In genomic region chr19:5083547-5083965, GRCh38 we compare ENCODE assay signal across 16 cellular contexts.
DNase-seq lines count a peak whose midpoint lies in the region; ATAC-seq and TF ChIP-seq lines count a peak whose summit lies in the region.
"Had no signal": no experiment of that assay in that cellular context is flagged by ENCODE, and none has a peak within 500 bp of the region (broad histone marks: within the 10 kb centered on the region; RNA-seq: fewer than 3 reads in every experiment).

No MANE protein-coding gene starts in this region.

- intact Hi-C loops in lower leg skin (cut with DNase I; ENCODE audit: low total_unique reads) (no loop called here), thyroid gland (cut with DNase I) (no loop called here)

- TF ChIP-seq POLR2A in lower leg skin (IDR thresholded peaks at IDR 0.05): no peak
- no peak for TF ChIP-seq POLR2A in thyroid gland (IDR thresholded peaks at IDR 0.05)

- no peaks in the 10 kb centered on the region for H3K27me3 ChIP-seq in NT2/D1 (ENCODE audit: insufficient read depth, insufficient read length)
- H3K27me3 ChIP-seq in smooth muscle cell (ENCODE audit: low read depth): no peaks in the 10 kb centered on the region
- no peaks in the 10 kb centered on the region for H3K27me3 ChIP-seq in thyroid gland
- H3K27me3 ChIP-seq: spleen had no signal

- H3K9me3 ChIP-seq in NT2/D1 (ENCODE audit: insufficient read depth, low read length) (no peaks in the 10 kb centered on the region), smooth muscle cell (replicated peaks; ENCODE audit: low read depth) (no peaks in the 10 kb centered on the region), thyroid gland (no peaks in the 10 kb centered on the region)
- H3K9me3 ChIP-seq: spleen had no signal

- peaks cover under 1% of the 10 kb centered on the region for H3F3A ChIP-seq in smooth muscle cell (ENCODE audit: low read depth)

- H4K20me1 ChIP-seq in smooth muscle cell (ENCODE audit: low read depth): peaks cover 97% of the 10 kb centered on the region

- peak overlapping the region; percentile 16 for H3K9ac ChIP-seq in NT2/D1 (ENCODE audit: insufficient read length, low read depth)
- H3K9ac ChIP-seq in smooth muscle cell (ENCODE audit: low read depth): no peak overlapping the region

- TF ChIP-seq CTCF in fibroblast of the aortic adventitia (IDR thresholded peaks at IDR 0.05; ENCODE audit: insufficient read depth, low read length): no peak
- no peak for TF ChIP-seq CTCF in lower leg skin (IDR thresholded peaks at IDR 0.05)
- TF ChIP-seq CTCF in smooth muscle cell (IDR thresholded peaks at IDR 0.05; ENCODE audit: borderline replicate concordance, insufficient read depth, poor library complexity, severe bottlenecking): no peak
- no peak for TF ChIP-seq CTCF in thyroid gland (IDR thresholded peaks at IDR 0.05)

- no peaks in the 10 kb centered on the region for H3K79me2 ChIP-seq in smooth muscle cell (ENCODE audit: low read depth)

- H3K4me3 ChIP-seq in NT2/D1 (ENCODE audit: insufficient read length, low read depth) (no peak overlapping the region), fibroblast of the aortic adventitia (ENCODE audit: low read depth, low read length) (no peak overlapping the region), lower leg skin (ENCODE audit: low read depth, poor library complexity, severe bottlenecking) (no peak overlapping the region), smooth muscle cell (no peak overlapping the region), thyroid gland (replicated peaks in 1 of 3) (no peak overlapping the region)
- H3K4me3 ChIP-seq: spleen had no signal

- no peak for ATAC-seq in HG02642 (IDR thresholded peaks at IDR 0.05; ENCODE audit: poor library complexity, unreplicated experiment)
- ATAC-seq: activated CD8-positive, alpha-beta memory T cell treated with anti-CD3 and anti-CD28 coated beads, Interleukin-2, amount 10 ng/mL, durations not matched to agents 7 days and 5 days; natural killer cell treated with Interleukin-12 subunit alpha and Interleukin-12 subunit beta and Interleukin-15 and Interleukin-18, amount 100 ng/mL, for 72 hours had no signal

- peaks cover 23% of the 10 kb centered on the region for H3K4me1 ChIP-seq in NT2/D1 (ENCODE audit: insufficient read depth, insufficient read length)
- H3K4me1 ChIP-seq in smooth muscle cell (ENCODE audit: low read depth): no peaks in the 10 kb centered on the region
- H3K4me1 ChIP-seq in thyroid gland: no peaks in the 10 kb centered on the region

- 74 to 77% methylated on average over 13 of the region's 13 CpGs for WGBS in lower leg skin, 2 donors
- 42% methylated on average over 13 of the region's 13 CpGs for WGBS in smooth muscle cell (ENCODE audit: low lambda C conversion rate)
- 84 to 87% methylated on average over 8 to 13 of the region's 13 CpGs for WGBS in thyroid gland, 2 donors

- H3K36me3 ChIP-seq in NT2/D1 (ENCODE audit: insufficient read depth, insufficient read length, low read length) (peaks cover 83% of the 10 kb centered on the region), smooth muscle cell (ENCODE audit: low read depth) (peaks cover 4% of the 10 kb centered on the region), thyroid gland (peaks cover 61 to 67% of the 10 kb centered on the region in 2 donors)

- peak overlapping the region; percentile 60 for H3K27ac ChIP-seq in smooth muscle cell (ENCODE audit: low read depth)
- peak overlapping the region in 1 of 3 donors; percentile 17 for H3K27ac ChIP-seq in thyroid gland
- H3K27ac ChIP-seq: HL-60 had no signal

- no peak for DNase-seq in NT2/D1 (ENCODE audit: low read depth, low spot score)
- peak; percentile 49 for DNase-seq in fibroblast of the aortic adventitia (ENCODE audit: low read depth)
- DNase-seq in lower leg skin (ENCODE audit: low spot score in 2 of 2): peak; percentile 43 to 92
- peak; percentile 23 for DNase-seq in smooth muscle cell (lab: John Stamatoyannopoulos, UW; ENCODE audit: unreplicated experiment)
- DNase-seq in NCI-H69 (lab: John Stamatoyannopoulos, UW): no peak
- no peak for DNase-seq in NCI-H345 treated with DMSO at 0.1 percent for 48 hours (lab: John Stamatoyannopoulos, UW; ENCODE audit: unreplicated experiment)
- no peak for DNase-seq in thyroid gland
- DNase-seq: activated B cell treated with CpG ODN at 0.5 μM for 24 hours; activated CD8-positive, alpha-beta memory T cell treated with anti-CD3 and anti-CD28 coated beads, Interleukin-2, amount 10 ng/mL, durations not matched to agents 7 days and 5 days; activated naive CD4-positive, alpha-beta T cell; NCI-H1417; NCI-H446 treated with DMSO at 0.1 percent for 48 hours; spleen had no signal

- no peak overlapping the region for H2AFZ ChIP-seq in smooth muscle cell (ENCODE audit: low read depth)

- peak overlapping the region; percentile 26 for H3K4me2 ChIP-seq in smooth muscle cell

Comparison
In these comparisons a context has a peak if more than half of its experiments do, and no peak if none do; other contexts are left out.
1. DNase-seq: peak in fibroblast of the aortic adventitia (single experiment), lower leg skin (2 of 2) and smooth muscle cell (single experiment); none in NT2/D1 (single experiment), NCI-H69 (single experiment), NCI-H345 treated with DMSO at 0.1 percent for 48 hours (single experiment) and thyroid gland (0 of 2).